ENCODE assay signal across 9 cellular contexts in the genomic region with DNA sequence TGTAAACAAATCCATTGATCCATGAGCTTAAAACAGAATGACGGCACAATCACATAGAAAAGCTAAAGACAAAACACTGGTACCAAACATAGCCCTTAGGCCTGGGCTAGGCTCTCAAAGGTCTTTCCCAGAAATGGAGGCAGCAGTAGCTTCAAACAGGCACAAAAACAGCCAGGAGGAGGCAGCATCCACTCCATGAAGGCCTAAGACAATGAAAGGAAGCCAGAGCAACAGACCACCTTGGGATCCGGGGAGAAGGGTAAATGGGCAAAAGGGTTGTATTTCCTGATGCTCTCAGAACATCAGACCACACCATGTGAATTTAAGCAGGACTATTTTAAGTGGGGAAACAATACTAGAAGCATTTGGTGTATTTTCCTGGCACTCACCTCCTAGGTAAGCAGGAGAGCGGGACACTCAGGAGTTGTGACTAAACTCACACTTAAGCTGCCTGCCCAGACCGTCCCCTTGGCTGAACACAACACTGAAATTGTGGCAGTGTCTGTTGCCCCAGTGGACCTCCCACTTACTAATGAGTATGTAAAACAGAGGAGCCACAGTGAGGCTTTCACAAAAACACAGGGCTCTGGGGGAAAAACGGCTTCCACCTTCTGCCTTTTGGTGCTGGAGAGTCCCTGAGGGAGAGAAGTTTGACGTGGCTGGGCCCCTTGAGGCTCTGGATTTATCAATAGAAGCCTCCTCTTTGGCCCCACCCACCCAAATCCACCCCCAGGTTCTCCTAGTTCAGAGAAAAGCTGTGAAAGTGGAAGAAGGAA. TPM values are rescaled to one million over a fixed set of nuclear protein-coding genes. Genes with fewer than 3 reads are reported as not detected.
DNase-seq lines count a peak whose midpoint lies in the region; ATAC-seq, FAIRE-seq and TF ChIP-seq lines count a peak whose summit lies in the region.
"Had no signal": no experiment of that assay in that cellular context is flagged by ENCODE, and none has a peak within 500 bp of the region (broad histone marks: within the 10 kb centered on the region; RNA-seq: fewer than 3 reads in every experiment).

No MANE protein-coding gene starts in this region.

- peak; percentile 23 to 32 for DNase-seq in cardiac muscle cell (ENCODE audit: low read depth in 1 of 2, low spot score in 1 of 2)
- no peak for DNase-seq in cardiac septum (ENCODE audit: low spot score)
- peak; percentile 42 for DNase-seq in endothelial cell of umbilical vein (ENCODE audit: low read depth, low spot score)
- no peak for DNase-seq in effector CD8-positive, alpha-beta T cell (lab: John Stamatoyannopoulos, UW)
- DNase-seq in mucosa of gallbladder (ENCODE audit: low spot score) = no peak
- DNase-seq: left ventricle myocardium superior had no signal

- no peaks in the 10 kb centered on the region for H3K79me2 ChIP-seq in OCI-LY3 (ENCODE audit: low read length)
- no peaks in the 10 kb centered on the region for H3K79me2 ChIP-seq in endothelial cell of umbilical vein (ENCODE audit: control insufficient read depth, insufficient read depth, low read length)

- H2AFZ ChIP-seq in OCI-LY3 (ENCODE audit: low read depth, low read length) (no peak overlapping the region), endothelial cell of umbilical vein (ENCODE audit: low read depth, low read length) (no peak overlapping the region)

- H3K36me3 ChIP-seq in cardiac muscle cell (peaks cover 30% of the 10 kb centered on the region), OCI-LY3 (replicated peaks; ENCODE audit: low read depth, low read length) (peaks cover 34% of the 10 kb centered on the region), endothelial cell of umbilical vein (ENCODE audit: control insufficient read depth in 2 of 2, extremely low read depth in 1 of 2, insufficient read depth in 2 of 2, low read length in 2 of 2) (peaks cover 14% of the 10 kb centered on the region in 2 experiments), thymus (ENCODE audit: control insufficient read depth, insufficient read depth) (peaks cover 28% of the 10 kb centered on the region)

- POLR2A ChIA-PET in endothelial cell of umbilical vein (lab: Charles Lee) = no interaction called here

- H3K4me2 ChIP-seq in OCI-LY3 (ENCODE audit: low read length) = no peak overlapping the region
- H3K4me2 ChIP-seq in endothelial cell of umbilical vein (ENCODE audit: insufficient read depth, low read length) = no peak overlapping the region

- intact Hi-C loops in cardiac septum (cut with DNase I) = no loop called here
- intact Hi-C loops in endothelial cell of umbilical vein (cut with micrococcal nuclease) = loop anchor here (1.0 to 5.0 kb wide), 2 partner anchors 143 to 551 kb away; no protein-coding TSS in a partner anchor

- H3K9ac ChIP-seq in OCI-LY3 (ENCODE audit: low read length) (no peak overlapping the region), endothelial cell of umbilical vein (replicated peaks; ENCODE audit: extremely low read depth, insufficient read depth, low read length) (no peak overlapping the region)

- H3K9me1 ChIP-seq in endothelial cell of umbilical vein (replicated peaks; ENCODE audit: control insufficient read depth, extremely low read depth, insufficient read depth, low read length) = no peaks in the 10 kb centered on the region

- CTCF ChIA-PET in endothelial cell of umbilical vein (lab: Charles Lee) = interaction anchor here (0.7 to 3.0 kb wide), 14 partner anchors 10 to 698 kb away, joined by 3 to 46 read pairs (median 4); a partner anchor contains a TSS

- no peaks in the 10 kb centered on the region for H3K9me3 ChIP-seq in cardiac muscle cell (ENCODE audit: low read depth)
- no peaks in the 10 kb centered on the region for H3K9me3 ChIP-seq in OCI-LY3 (ENCODE audit: insufficient read depth, low read length)
- H3K9me3 ChIP-seq in endothelial cell of umbilical vein (replicated peaks; ENCODE audit: control insufficient read depth, insufficient read depth, low read length) = no peaks in the 10 kb centered on the region
- no peaks in the 10 kb centered on the region for H3K9me3 ChIP-seq in thymus (ENCODE audit: control insufficient read depth)

- TF ChIP-seq CTCF in cardiac muscle cell (IDR thresholded peaks at IDR 0.05; ENCODE audit: low read depth, low read length) = peak; percentile 27
- peak; percentile 22 for TF ChIP-seq CTCF in OCI-LY3 (IDR thresholded peaks at IDR 0.05; ENCODE audit: low read depth, low read length)
- TF ChIP-seq CTCF in endothelial cell of umbilical vein (IDR thresholded peaks at IDR 0.05; ENCODE audit: extremely low read depth in 1 of 2, insufficient read depth in 1 of 2, low read depth in 1 of 2, low read length in 2 of 2) = peak; percentile 47 to 55

- no peak for ATAC-seq in HG03196 (IDR thresholded peaks at IDR 0.05; ENCODE audit: unreplicated experiment)
- ATAC-seq: left ventricle myocardium superior had no signal

- dilution Hi-C loops in endothelial cell of umbilical vein (cut with MboI; ENCODE audit: extremely low pct_ligation_motif_present, low sequenced_read_pairs) = no loop called here

- H3K27me3 ChIP-seq in cardiac muscle cell (no peaks in the 10 kb centered on the region), OCI-LY3 (ENCODE audit: low read depth, low read length) (no peaks in the 10 kb centered on the region), endothelial cell of umbilical vein (ENCODE audit: control insufficient read depth in 2 of 2, insufficient read depth in 2 of 2, low read length in 2 of 2) (no peaks in the 10 kb centered on the region), thymus (ENCODE audit: control insufficient read depth, insufficient read depth) (no peaks in the 10 kb centered on the region)

- BruUV-seq in endothelial cell of umbilical vein (replicated peaks; lab: Mats Ljungman, UMichigan) = TSS peak; percentile 23

- H3K27ac ChIP-seq in cardiac muscle cell = peak overlapping the region; percentile 60
- no peak overlapping the region for H3K27ac ChIP-seq in OCI-LY3 (ENCODE audit: low read length)
- no peak overlapping the region for H3K27ac ChIP-seq in endothelial cell of umbilical vein (ENCODE audit: insufficient read depth, low read depth, low read length)
- peak overlapping the region; percentile 18 for H3K27ac ChIP-seq in thymus (ENCODE audit: low read depth)

- WGBS in thymus = 95% methylated on average over 6 of the region's 6 CpGs

- no peak for TF ChIP-seq POLR2A in endothelial cell of umbilical vein (IDR thresholded peaks at IDR 0.05; ENCODE audit: low read depth, low read length)

- no peaks in the 10 kb centered on the region for H4K20me1 ChIP-seq in OCI-LY3 (ENCODE audit: insufficient read depth, low read length)
- no peaks in the 10 kb centered on the region for H4K20me1 ChIP-seq in endothelial cell of umbilical vein (replicated peaks; ENCODE audit: control insufficient read depth, extremely low read depth, insufficient read depth, low read length)

- peak; percentile 67 for FAIRE-seq in endothelial cell of umbilical vein (lab: Jason Lieb, UNC)

- H3K4me3 ChIP-seq in cardiac muscle cell (no peak overlapping the region), OCI-LY3 (ENCODE audit: low read length) (no peak overlapping the region), endothelial cell of umbilical vein (replicated peaks in 1 of 3; ENCODE audit: insufficient read depth in 1 of 3, low read depth in 1 of 3, low read length in 3 of 3) (no peak overlapping the region), thymus (ENCODE audit: low read length) (no peak overlapping the region)

- H3K4me1 ChIP-seq in cardiac muscle cell (ENCODE audit: low read depth) (no peaks in the 10 kb centered on the region), OCI-LY3 (ENCODE audit: low read length) (peaks cover 14% of the 10 kb centered on the region), endothelial cell of umbilical vein (ENCODE audit: control insufficient read depth, extremely low read depth, insufficient read depth, low read length) (peaks cover 3% of the 10 kb centered on the region), thymus (ENCODE audit: control insufficient read depth, insufficient read depth, low read length) (peaks cover 3% of the 10 kb centered on the region)

RNA-seq across cellular contexts. Expression of a gene that starts 11.9 kb away (rescaled TPM):
- total RNA-seq in cardiac muscle cell (25.8 and 40.6 TPM in 2 replicates), cardiac septum (17.3 TPM), endothelial cell of umbilical vein (49.3 and 52.1 TPM in 2 replicates), mucosa of gallbladder (28.7 TPM)
- polyA plus RNA-seq in cardiac muscle cell (47.6 and 67.7 TPM in 2 replicates), endothelial cell of umbilical vein (19.8 and 22.5 TPM in 2 replicates), thymus (39.4 TPM)
- polyA plus RNA-seq in endothelial cell of umbilical vein (2011; cell fraction: cytosol; rRNA removed) = 21.3 and 24.2 TPM in 2 replicates
- polyA plus RNA-seq in endothelial cell of umbilical vein (2011; cell fraction: nucleus; rRNA removed) = 19.6 and 24.1 TPM in 2 replicates
- 68.0 and 74.4 TPM in 2 replicates for polyA plus RNA-seq in endothelial cell of umbilical vein (2012)
- polyA minus RNA-seq in endothelial cell of umbilical vein = 20.1 and 38.6 TPM in 2 replicates
- polyA minus RNA-seq in endothelial cell of umbilical vein (2011; cell fraction: cytosol; rRNA and poly(A)+ RNA removed) = 13.1 TPM
- polyA minus RNA-seq in endothelial cell of umbilical vein (2011; cell fraction: nucleus; rRNA and poly(A)+ RNA removed) = 10.2 and 13.2 TPM in 2 replicates

RNA-seq across cellular contexts. Expression of a gene that starts 32.0 kb away (rescaled TPM):
- total RNA-seq in cardiac muscle cell = 35.4 and 57.2 TPM in 2 replicates
- 60.3 and 69.2 TPM in 2 replicates for polyA plus RNA-seq in cardiac muscle cell
- 104 TPM for total RNA-seq in cardiac septum
- 53.1 and 55.9 TPM in 2 replicates for total RNA-seq in endothelial cell of umbilical vein
- polyA plus RNA-seq in endothelial cell of umbilical vein = 20.3 and 23.5 TPM in 2 replicates
- 31.4 and 34.3 TPM in 2 replicates for polyA plus RNA-seq in endothelial cell of umbilical vein (2011; cell fraction: cytosol; rRNA removed)
- 32.0 and 32.5 TPM in 2 replicates for polyA plus RNA-seq in endothelial cell of umbilical vein (2011; cell fraction: nucleus; rRNA removed)
- polyA plus RNA-seq in endothelial cell of umbilical vein (2012) = 75.7 and 87.2 TPM in 2 replicates
- polyA minus RNA-seq in endothelial cell of umbilical vein = 56.2 and 56.9 TPM in 2 replicates
- 8.6 TPM for polyA minus RNA-seq in endothelial cell of umbilical vein (2011; cell fraction: cytosol; rRNA and poly(A)+ RNA removed)
- 18.4 and 29.8 TPM in 2 replicates for polyA minus RNA-seq in endothelial cell of umbilical vein (2011; cell fraction: nucleus; rRNA and poly(A)+ RNA removed)
- 31.9 TPM for polyA plus RNA-seq in thymus
- 62.7 TPM for total RNA-seq in mucosa of gallbladder

RNA-seq across cellular contexts. Expression of a gene that starts 42.9 kb away (rescaled TPM):
- total RNA-seq in cardiac muscle cell = 0.28 and 0.57 TPM in 2 replicates
- 0.44 and 0.87 TPM in 2 replicates for polyA plus RNA-seq in cardiac muscle cell
- 4.9 TPM for total RNA-seq in cardiac septum
- total RNA-seq in endothelial cell of umbilical vein = 18.5 and 20.4 TPM in 2 replicates
- polyA plus RNA-seq in endothelial cell of umbilical vein = 5.5 and 6.2 TPM in 2 replicates
- polyA plus RNA-seq in endothelial cell of umbilical vein (2011; cell fraction: cytosol; rRNA removed) = 3.2 and 3.6 TPM in 2 replicates
- 2.6 and 2.9 TPM in 2 replicates for polyA plus RNA-seq in endothelial cell of umbilical vein (2011; cell fraction: nucleus; rRNA removed)
- 5.4 and 7.7 TPM in 2 replicates for polyA plus RNA-seq in endothelial cell of umbilical vein (2012)
- 6.9 and 10.3 TPM in 2 replicates for polyA minus RNA-seq in endothelial cell of umbilical vein
- 0.82 TPM for polyA minus RNA-seq in endothelial cell of umbilical vein (2011; cell fraction: cytosol; rRNA and poly(A)+ RNA removed)
- polyA minus RNA-seq in endothelial cell of umbilical vein (2011; cell fraction: nucleus; rRNA and poly(A)+ RNA removed) = 2.7 and 5.1 TPM in 2 replicates
- 0.52 TPM for polyA plus RNA-seq in thymus
- total RNA-seq in mucosa of gallbladder = 3.6 TPM

Comparison
In these comparisons a context has a peak if more than half of its experiments do, and no peak if none do; other contexts are left out.
1. DNase-seq: peak in cardiac muscle cell (2 of 2) and endothelial cell of umbilical vein (single experiment); none in cardiac septum (single experiment), effector CD8-positive, alpha-beta T cell (single experiment) and mucosa of gallbladder (single experiment).
2. H3K27ac ChIP-seq: peak in cardiac muscle cell (single experiment) and thymus (single experiment); none in OCI-LY3 (single experiment) and endothelial cell of umbilical vein (single experiment).
3. Peak in every context shown above with its lines, with median percentiles within 50 percentile points of each other: CTCF ChIP-seq.